Comparison of ENCODE assay signal across 1 cellular context in the genomic region with DNA sequence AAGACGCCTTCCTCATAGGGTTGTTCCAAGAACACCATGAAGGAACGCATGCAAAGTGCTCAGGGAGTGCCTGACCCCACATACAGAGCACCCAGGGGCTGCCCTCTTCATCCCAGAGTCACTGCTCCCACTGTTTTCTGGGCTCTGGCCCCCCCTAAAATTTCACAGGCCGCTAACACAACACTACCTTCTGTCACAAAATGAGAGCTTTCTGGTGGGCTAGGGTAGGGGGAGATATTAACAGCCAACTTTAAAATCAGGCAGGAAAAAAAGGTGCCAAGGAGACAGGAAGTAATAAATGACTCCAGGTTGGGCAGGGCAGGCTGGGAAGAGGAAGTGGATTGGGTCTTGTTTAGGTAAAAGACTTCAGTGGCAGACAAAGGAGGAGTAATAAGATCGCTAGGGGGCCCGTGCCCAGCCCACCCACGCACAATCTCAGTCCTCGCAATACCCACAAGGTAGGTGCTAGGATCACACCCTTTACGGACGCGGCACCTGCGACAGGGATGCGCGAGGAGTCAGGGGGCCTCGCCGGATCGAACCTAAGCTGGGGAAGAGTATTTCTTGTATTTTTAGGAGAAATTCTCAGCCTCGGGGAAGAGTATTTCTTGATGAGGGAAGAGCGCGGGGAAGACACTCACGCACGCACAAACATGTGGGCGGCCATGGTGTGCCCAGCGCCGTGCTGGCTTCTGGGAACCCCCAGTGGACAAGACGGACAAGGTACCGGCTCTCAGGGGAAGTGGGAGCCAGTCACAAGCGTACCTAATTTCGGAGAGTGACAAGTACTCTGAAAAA.
TF ChIP-seq lines count a peak whose summit lies in the region.

No MANE protein-coding gene starts in this region.

TF ChIP-seq in HEK293, 187 proteins besides CTCF, POLR2A, EP300 and RAD21 (continued from another document):
- TF ChIP-seq, protein P1, sequence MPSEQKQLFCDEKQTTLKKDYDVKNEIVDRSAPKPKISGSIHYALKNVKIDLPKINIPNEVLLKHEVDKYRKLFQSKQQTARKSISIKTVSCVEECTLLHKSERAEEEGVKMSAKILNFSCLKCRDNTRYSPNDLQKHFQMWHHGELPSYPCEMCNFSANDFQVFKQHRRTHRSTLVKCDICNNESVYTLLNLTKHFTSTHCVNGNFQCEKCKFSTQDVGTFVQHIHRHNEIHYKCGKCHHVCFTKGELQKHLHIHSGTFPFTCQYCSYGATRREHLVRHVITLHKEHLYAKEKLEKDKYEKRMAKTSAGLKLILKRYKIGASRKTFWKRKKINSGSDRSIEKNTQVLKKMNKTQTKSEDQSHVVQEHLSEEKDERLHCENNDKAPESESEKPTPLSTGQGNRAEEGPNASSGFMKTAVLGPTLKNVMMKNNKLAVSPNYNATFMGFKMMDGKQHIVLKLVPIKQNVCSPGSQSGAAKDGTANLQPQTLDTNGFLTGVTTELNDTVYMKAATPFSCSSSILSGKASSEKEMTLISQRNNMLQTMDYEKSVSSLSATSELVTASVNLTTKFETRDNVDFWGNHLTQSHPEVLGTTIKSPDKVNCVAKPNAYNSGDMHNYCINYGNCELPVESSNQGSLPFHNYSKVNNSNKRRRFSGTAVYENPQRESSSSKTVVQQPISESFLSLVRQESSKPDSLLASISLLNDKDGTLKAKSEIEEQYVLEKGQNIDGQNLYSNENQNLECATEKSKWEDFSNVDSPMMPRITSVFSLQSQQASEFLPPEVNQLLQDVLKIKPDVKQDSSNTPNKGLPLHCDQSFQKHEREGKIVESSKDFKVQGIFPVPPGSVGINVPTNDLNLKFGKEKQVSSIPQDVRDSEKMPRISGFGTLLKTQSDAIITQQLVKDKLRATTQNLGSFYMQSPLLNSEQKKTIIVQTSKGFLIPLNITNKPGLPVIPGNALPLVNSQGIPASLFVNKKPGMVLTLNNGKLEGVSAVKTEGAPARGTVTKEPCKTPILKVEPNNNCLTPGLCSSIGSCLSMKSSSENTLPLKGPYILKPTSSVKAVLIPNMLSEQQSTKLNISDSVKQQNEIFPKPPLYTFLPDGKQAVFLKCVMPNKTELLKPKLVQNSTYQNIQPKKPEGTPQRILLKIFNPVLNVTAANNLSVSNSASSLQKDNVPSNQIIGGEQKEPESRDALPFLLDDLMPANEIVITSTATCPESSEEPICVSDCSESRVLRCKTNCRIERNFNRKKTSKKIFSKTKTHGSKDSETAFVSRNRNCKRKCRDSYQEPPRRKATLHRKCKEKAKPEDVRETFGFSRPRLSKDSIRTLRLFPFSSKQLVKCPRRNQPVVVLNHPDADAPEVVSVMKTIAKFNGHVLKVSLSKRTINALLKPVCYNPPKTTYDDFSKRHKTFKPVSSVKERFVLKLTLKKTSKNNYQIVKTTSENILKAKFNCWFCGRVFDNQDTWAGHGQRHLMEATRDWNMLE (tag by site-specific recombination; conservative IDR thresholded peaks at IDR 0.05; ENCODE audit: low read depth), result peak; percentile 49
- TF ChIP-seq ZNF692 (tag by site-specific recombination; IDR thresholded peaks at IDR 0.05) (no peak), ZNF629 (tag by site-specific recombination; IDR thresholded peaks at IDR 0.05) (0 out of 2 replicates have a peak, but pooled peaks have one; percentile 9), ZSCAN23 (tag by site-specific recombination; IDR thresholded peaks at IDR 0.05) (no peak)
